18 cellular contexts compared by ENCODE assay signal in the genomic region with DNA sequence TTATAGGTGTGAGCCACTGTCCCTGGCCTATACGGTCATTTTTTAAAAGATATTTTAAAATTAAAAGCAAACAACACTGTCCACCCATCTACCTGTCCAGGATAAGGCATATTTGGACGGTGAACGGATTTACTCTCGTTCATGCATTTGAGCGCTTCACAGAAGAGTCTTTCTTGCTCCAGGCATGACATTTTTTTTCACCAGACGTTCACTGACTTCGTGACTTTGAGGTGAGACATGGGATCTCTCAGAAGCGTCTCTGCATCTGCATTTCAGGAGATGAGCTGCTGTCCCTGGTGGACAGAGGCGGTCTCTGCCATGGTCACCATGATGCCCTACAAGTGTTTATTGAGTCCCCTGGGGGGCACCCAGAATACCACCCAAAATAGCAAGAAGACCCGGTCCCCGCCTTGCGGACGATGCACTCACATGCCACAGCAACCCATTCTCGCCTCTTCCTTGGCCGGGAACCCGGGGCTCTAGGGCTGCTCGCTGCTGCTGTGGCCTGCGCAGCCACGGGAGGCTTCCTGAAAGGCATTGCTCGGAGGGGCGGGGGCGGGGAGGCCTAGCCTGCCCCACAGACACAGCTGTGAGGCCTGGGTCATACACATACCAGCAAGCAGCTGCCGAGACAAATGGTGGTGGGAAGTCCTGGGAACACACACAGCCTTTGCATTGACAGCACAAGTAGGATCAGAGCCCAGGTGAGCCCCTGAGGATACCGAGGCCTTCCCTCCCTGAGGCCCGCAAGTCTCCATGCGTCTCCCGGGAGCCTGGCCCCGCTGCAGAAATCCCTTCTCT.
"Had no signal": no experiment of that assay in that cellular context is flagged by ENCODE, and none has a peak within 500 bp of the region (broad histone marks: within the 10 kb centered on the region; RNA-seq: fewer than 3 reads in every experiment).

No MANE protein-coding gene starts in this region.

- H3K36me3 Mint-ChIP-seq: natural killer cell treated with Interleukin-12 subunit alpha and Interleukin-12 subunit beta and Interleukin-15 and Interleukin-18, amount 100 ng/mL, for 72 hours had no signal

- H3K36me3 ChIP-seq: prostate gland had no signal

- H3K27me3 ChIP-seq: heart left ventricle, spleen, upper lobe of left lung had no signal

- ATAC-seq: left lobe of liver; natural killer cell treated with Interleukin-12 subunit alpha and Interleukin-12 subunit beta and Interleukin-15 and Interleukin-18, amount 100 ng/mL, for 72 hours; right cardiac atrium; stimulated activated naive CD8-positive, alpha-beta T cell treated with anti-CD3 and anti-CD28 coated beads, Interleukin-15, amount 100 ng/mL, for 72 hours had no signal

- H3K27ac Mint-ChIP-seq: activated naive CD8-positive, alpha-beta T cell treated with anti-CD3 and anti-CD28 coated beads, Interleukin-2, amount 10 ng/mL, durations not matched to agents 7 days and 5 days; dendritic cell treated with granulocyte-macrophage colony-stimulating factor and Interleukin-4, amounts not matched to agents 40 ng/mL and 50 ng/mL, for 4 days; natural killer cell treated with Interleukin-12 subunit alpha and Interleukin-12 subunit beta and Interleukin-15 and Interleukin-18, amount 100 ng/mL, for 72 hours; stimulated activated naive CD8-positive, alpha-beta T cell treated with anti-CD3 and anti-CD28 coated beads, Interleukin-15, amount 100 ng/mL, for 72 hours had no signal

- H3K4me1 Mint-ChIP-seq: activated naive CD8-positive, alpha-beta T cell treated with anti-CD3 and anti-CD28 coated beads, Interleukin-2, amount 10 ng/mL, durations not matched to agents 7 days and 5 days had no signal

- H3K9me3 ChIP-seq: heart left ventricle, prostate gland, upper lobe of left lung had no signal

- H3K27ac ChIP-seq: epithelial cell of prostate, heart left ventricle, prostate gland, spleen, upper lobe of left lung had no signal

- H3K4me3 Mint-ChIP-seq: activated naive CD8-positive, alpha-beta T cell treated with anti-CD3 and anti-CD28 coated beads, Interleukin-2, amount 10 ng/mL, durations not matched to agents 7 days and 5 days; dendritic cell treated with granulocyte-macrophage colony-stimulating factor and Interleukin-4, amounts not matched to agents 40 ng/mL and 50 ng/mL, for 4 days; natural killer cell treated with Interleukin-12 subunit alpha and Interleukin-12 subunit beta and Interleukin-15 and Interleukin-18, amount 100 ng/mL, for 72 hours; stimulated activated naive CD8-positive, alpha-beta T cell treated with anti-CD3 and anti-CD28 coated beads, Interleukin-15, amount 100 ng/mL, for 72 hours had no signal

- H3K9me3 Mint-ChIP-seq: natural killer cell treated with Interleukin-12 subunit alpha and Interleukin-12 subunit beta and Interleukin-15 and Interleukin-18, amount 100 ng/mL, for 72 hours had no signal

- H3K4me3 ChIP-seq: heart left ventricle, prostate gland, spleen, upper lobe of left lung had no signal

- H3K4me1 ChIP-seq: heart left ventricle, prostate gland, upper lobe of left lung had no signal

- DNase-seq: activated CD4-positive, CD25-positive, alpha-beta regulatory T cell treated with anti-CD3 and anti-CD28 coated beads, Interleukin-2, amount 50 U/mL, for 72 hours; activated naive CD4-positive, alpha-beta T cell; activated naive CD8-positive, alpha-beta T cell treated with anti-CD3 and anti-CD28 coated beads, Interleukin-2, amount 10 ng/mL, durations not matched to agents 7 days and 5 days; activated T-cell treated with anti-CD3 and anti-CD28 coated beads for 4 hours; effector memory CD4-positive, alpha-beta T cell; mammary epithelial cell; occipital lobe; right cardiac atrium; spleen; stimulated activated naive CD8-positive, alpha-beta T cell treated with anti-CD3 and anti-CD28 coated beads, Interleukin-15, amount 100 ng/mL, for 72 hours; T-helper 1 cell had no signal

- H3K27me3 Mint-ChIP-seq: stimulated activated naive CD8-positive, alpha-beta T cell treated with anti-CD3 and anti-CD28 coated beads, Interleukin-15, amount 100 ng/mL, for 72 hours had no signal
